Comparison of ENCODE assay signal across 15 cellular contexts in genomic region chr4:128544277-128544676, GRCh38.
DNase-seq lines count a peak whose midpoint lies in the region; ATAC-seq and TF ChIP-seq lines count a peak whose summit lies in the region.
"Had no signal": no experiment of that assay in that cellular context is flagged by ENCODE, and none has a peak within 500 bp of the region (broad histone marks: within the 10 kb centered on the region; RNA-seq: fewer than 3 reads in every experiment).

No MANE protein-coding gene starts in this region.

- H3K27me3 ChIP-seq in heart left ventricle (no peaks in the 10 kb centered on the region), esophagus muscularis mucosa (no peaks in the 10 kb centered on the region)
- H3K27me3 ChIP-seq: BLaER1 had no signal

- H3K4me3 ChIP-seq in heart left ventricle (no peak overlapping the region), esophagus muscularis mucosa (no peak overlapping the region)
- H3K4me3 ChIP-seq: BLaER1, HAP-1 had no signal

- H3K36me3 ChIP-seq in heart left ventricle (no peaks in the 10 kb centered on the region), esophagus muscularis mucosa (no peaks in the 10 kb centered on the region)
- H3K36me3 ChIP-seq: BLaER1, HAP-1 had no signal

- TF ChIP-seq EP300 in esophagus muscularis mucosa (IDR thresholded peaks at IDR 0.05): no peak

- peaks cover 0 to 9% (median 0%) of the 10 kb centered on the region in 12 donors for H3K4me1 ChIP-seq in heart left ventricle
- no peaks in the 10 kb centered on the region for H3K4me1 ChIP-seq in esophagus muscularis mucosa
- H3K4me1 ChIP-seq: BLaER1, Caco-2, HAP-1 had no signal

- TF ChIP-seq CTCF in heart left ventricle (IDR thresholded peaks at IDR 0.05) (no peak), esophagus muscularis mucosa (IDR thresholded peaks at IDR 0.05) (no peak)

- DNase-seq in Right ventricle myocardium inferior (ENCODE audit: missing footprints): no peak
- DNase-seq in cardiac septum (ENCODE audit: low spot score): no peak
- DNase-seq in heart left ventricle: no peak
- peak; percentile 40 for DNase-seq in left kidney (ENCODE audit: low read depth, low spot score)
- DNase-seq in esophagus muscularis mucosa (ENCODE audit: extremely low spot score): no peak
- DNase-seq in ureter (ENCODE audit: low spot score): no peak
- DNase-seq: AML-193; Caco-2; CD8-positive, alpha-beta memory T cell; DND-41; GF-D8 had no signal

- H3K27ac ChIP-seq in heart left ventricle (peak overlapping the region in 2 of 12 donors; percentile 14), esophagus muscularis mucosa (replicated peaks in 1 of 4) (no peak overlapping the region)
- H3K27ac ChIP-seq: 22Rv1, BLaER1 had no signal

- ATAC-seq in Right ventricle myocardium inferior: peak; percentile 50
- peak; percentile 41 to 60 (median 54) for ATAC-seq in heart left ventricle
- no peak for ATAC-seq in HG03025 (IDR thresholded peaks at IDR 0.05; ENCODE audit: low FRiP score, unreplicated experiment)

- WGBS in heart left ventricle, 4 donors: 53 to 66% (median 57%) methylated on average over 5 of the region's 5 CpGs
- WGBS in esophagus muscularis mucosa: 93% methylated on average over 5 of the region's 5 CpGs

- intact Hi-C loops in Right ventricle myocardium inferior (cut with DNase I): no loop called here
- intact Hi-C loops in cardiac septum (cut with DNase I): no loop called here
- intact Hi-C loops in heart left ventricle (cut with DNase I): loop anchor here in 1 of 10 donors (10.0 kb wide), 1 partner anchor 89 kb away; no protein-coding TSS in a partner anchor
- intact Hi-C loops in esophagus muscularis mucosa (cut with DNase I): no loop called here

- H3K9me3 ChIP-seq in heart left ventricle (no peaks in the 10 kb centered on the region), esophagus muscularis mucosa (no peaks in the 10 kb centered on the region)
- H3K9me3 ChIP-seq: BLaER1, Caco-2, HAP-1 had no signal

- TF ChIP-seq POLR2A in heart left ventricle (IDR thresholded peaks at IDR 0.05): no peak
- no peak for TF ChIP-seq POLR2A in esophagus muscularis mucosa (IDR thresholded peaks at IDR 0.05; ENCODE audit: low read depth)
